1 cellular context compared by ENCODE assay signal in the genomic region with DNA sequence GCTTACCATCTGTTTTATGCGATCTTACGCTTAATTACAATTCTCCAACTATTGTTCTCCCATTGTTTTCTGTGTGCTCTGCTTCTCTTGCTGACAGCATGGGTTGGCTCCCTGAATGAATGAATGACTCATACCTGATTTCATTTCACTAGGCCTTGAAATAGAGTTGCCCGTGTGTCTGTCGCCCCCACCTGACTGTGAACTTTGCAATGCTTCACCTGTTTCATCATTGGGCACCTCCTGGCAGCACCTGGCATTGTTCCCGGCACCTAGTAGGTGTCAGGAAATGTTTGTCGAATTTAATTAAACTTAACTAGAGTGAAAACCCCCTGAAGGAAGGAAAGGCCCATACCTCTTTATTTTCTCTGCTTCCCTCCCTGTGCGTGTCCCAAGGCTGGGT.
TF ChIP-seq lines count a peak whose summit lies in the region.

No MANE protein-coding gene starts in this region.

TF ChIP-seq in H1, 55 proteins besides CTCF, POLR2A, EP300 and RAD21:
- TF ChIP-seq BRCA1 (IDR thresholded peaks at IDR 0.05; ENCODE audit: low read depth, low read length), result no peak
- TF ChIP-seq POU5F1 (IDR thresholded peaks at IDR 0.05; ENCODE audit: low read depth, low read length), result no peak
- no peak for TF ChIP-seq ASH2L (IDR thresholded peaks at IDR 0.05; ENCODE audit: low read length)
- no peak for TF ChIP-seq KDM1A (IDR thresholded peaks at IDR 0.05; ENCODE audit: borderline replicate concordance, low read length)
- TF ChIP-seq, protein P1, sequence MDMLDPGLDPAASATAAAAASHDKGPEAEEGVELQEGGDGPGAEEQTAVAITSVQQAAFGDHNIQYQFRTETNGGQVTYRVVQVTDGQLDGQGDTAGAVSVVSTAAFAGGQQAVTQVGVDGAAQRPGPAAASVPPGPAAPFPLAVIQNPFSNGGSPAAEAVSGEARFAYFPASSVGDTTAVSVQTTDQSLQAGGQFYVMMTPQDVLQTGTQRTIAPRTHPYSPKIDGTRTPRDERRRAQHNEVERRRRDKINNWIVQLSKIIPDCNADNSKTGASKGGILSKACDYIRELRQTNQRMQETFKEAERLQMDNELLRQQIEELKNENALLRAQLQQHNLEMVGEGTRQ (IDR thresholded peaks at IDR 0.05; ENCODE audit: low read length), result no peak
- TF ChIP-seq KDM5A (IDR thresholded peaks at IDR 0.05; ENCODE audit: low read length), result no peak
- TF ChIP-seq SP4 (IDR thresholded peaks at IDR 0.05; ENCODE audit: low read length), result no peak
- no peak for TF ChIP-seq GTF2F1 (IDR thresholded peaks at IDR 0.05; ENCODE audit: borderline replicate concordance, low read depth, low read length)
- no peak for TF ChIP-seq CEBPB (IDR thresholded peaks at IDR 0.05; ENCODE audit: low read depth, low read length)
- TF ChIP-seq NANOG (IDR thresholded peaks at IDR 0.05; ENCODE audit: insufficient read depth, low read depth, low read length, poor library complexity, severe bottlenecking), result no peak
- TF ChIP-seq SIX5 (IDR thresholded peaks at IDR 0.05; ENCODE audit: low read depth, low read length), result no peak
- TF ChIP-seq JUND (IDR thresholded peaks at IDR 0.05; ENCODE audit: low read length), result no peak
- no peak for TF ChIP-seq HDAC6 (IDR thresholded peaks at IDR 0.05; ENCODE audit: low read depth, low read length)
- TF ChIP-seq BCL11A (IDR thresholded peaks at IDR 0.05; ENCODE audit: low read depth in 2 of 2, low read length in 2 of 2), result no peak
- TF ChIP-seq RXRA (IDR thresholded peaks at IDR 0.05; ENCODE audit: insufficient read depth, low read depth, low read length), result no peak
- no peak for TF ChIP-seq JUN (IDR thresholded peaks at IDR 0.05; ENCODE audit: low read depth, low read length)
TF ChIP-seq in H1: peak in this region for 0.
